13 cellular contexts compared by ENCODE assay signal in the genomic region with DNA sequence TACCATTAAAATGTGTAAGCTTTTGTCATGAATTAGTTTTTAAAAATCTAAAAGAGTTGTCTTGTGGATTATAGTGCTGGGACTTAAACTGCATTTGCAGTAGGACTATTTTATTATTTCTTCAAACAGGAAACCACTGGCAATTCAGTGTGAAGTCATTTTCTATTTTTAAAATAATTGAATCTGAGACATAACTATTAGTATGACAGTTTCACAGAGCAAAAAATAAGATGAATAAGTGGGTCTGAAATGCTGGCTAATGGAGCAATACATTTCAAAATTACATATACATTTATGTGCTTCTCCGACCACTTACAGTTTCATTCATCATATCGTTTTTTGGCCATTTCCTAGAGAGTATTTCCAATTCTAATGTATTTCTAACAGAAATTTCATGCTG.
A peak's percentile ranks its signal among the peaks of the same experiment; 100 is the strongest.
DNase-seq lines count a peak whose midpoint lies in the region; ATAC-seq and TF ChIP-seq lines count a peak whose summit lies in the region.
"Had no signal": no experiment of that assay in that cellular context is flagged by ENCODE, and none has a peak within 500 bp of the region (broad histone marks: within the 10 kb centered on the region; RNA-seq: fewer than 3 reads in every experiment).

No MANE protein-coding gene starts in this region.

- no peaks in the 10 kb centered on the region for H3K27me3 ChIP-seq in psoas muscle (ENCODE audit: insufficient read depth in 3 of 3, low read length in 2 of 3)

- H3K4me3 Mint-ChIP-seq in activated T-helper 17 cell treated with anti-CD3 and anti-CD28 coated beads, Interleukin-2, amount 50 U/mL, for 72 hours = no peak overlapping the region
- H3K4me3 Mint-ChIP-seq in effector memory CD8-positive, alpha-beta T cell = no peak overlapping the region
- H3K4me3 Mint-ChIP-seq: dendritic cell treated with granulocyte-macrophage colony-stimulating factor and Interleukin-4, amounts not matched to agents 40 ng/mL and 50 ng/mL, for 4 days had no signal

- ATAC-seq in GM18511 (IDR thresholded peaks at IDR 0.05; ENCODE audit: unreplicated experiment) (peak; percentile 88), GM21717 (IDR thresholded peaks at IDR 0.05; ENCODE audit: unreplicated experiment) (peak; percentile 73), HG03439 (IDR thresholded peaks at IDR 0.05; ENCODE audit: unreplicated experiment) (peak; percentile 78), psoas muscle (no peak)
- no peak for ATAC-seq in activated T-helper 17 cell treated with anti-CD3 and anti-CD28 coated beads, Interleukin-2, amount 50 U/mL, for 72 hours (replicated peaks)
- no peak for ATAC-seq in effector memory CD8-positive, alpha-beta T cell (replicated peaks)
- ATAC-seq: Right ventricle myocardium inferior, sciatic nerve had no signal

- no peaks in the 10 kb centered on the region for H3K36me3 Mint-ChIP-seq in activated T-helper 17 cell treated with anti-CD3 and anti-CD28 coated beads, Interleukin-2, amount 50 U/mL, for 72 hours (ENCODE audit: low read depth)
- H3K36me3 Mint-ChIP-seq in effector memory CD8-positive, alpha-beta T cell (ENCODE audit: insufficient read depth) = no peaks in the 10 kb centered on the region
- H3K36me3 Mint-ChIP-seq: naive B cell had no signal

- no peaks in the 10 kb centered on the region for H3K9me3 ChIP-seq in psoas muscle

- no peaks in the 10 kb centered on the region for H3K9me3 Mint-ChIP-seq in activated T-helper 17 cell treated with anti-CD3 and anti-CD28 coated beads, Interleukin-2, amount 50 U/mL, for 72 hours
- H3K9me3 Mint-ChIP-seq in effector memory CD8-positive, alpha-beta T cell = no peaks in the 10 kb centered on the region
- H3K9me3 Mint-ChIP-seq: dendritic cell treated with granulocyte-macrophage colony-stimulating factor and Interleukin-4, amounts not matched to agents 40 ng/mL and 50 ng/mL, for 4 days; naive B cell had no signal

- TF ChIP-seq CTCF in psoas muscle (IDR thresholded peaks at IDR 0.05) = no peak

- H3K27ac Mint-ChIP-seq in activated T-helper 17 cell treated with anti-CD3 and anti-CD28 coated beads, Interleukin-2, amount 50 U/mL, for 72 hours = no peak overlapping the region
- no peak overlapping the region for H3K27ac Mint-ChIP-seq in effector memory CD8-positive, alpha-beta T cell
- H3K27ac Mint-ChIP-seq: dendritic cell treated with granulocyte-macrophage colony-stimulating factor and Interleukin-4, amounts not matched to agents 40 ng/mL and 50 ng/mL, for 4 days; naive B cell had no signal

- no peaks in the 10 kb centered on the region for H3K36me3 ChIP-seq in psoas muscle (ENCODE audit: insufficient read depth in 1 of 2, low read depth in 1 of 2)

- DNase-seq in hepatic stellate cell (ENCODE audit: low spot score) = peak; percentile 17
- DNase-seq in stimulated activated CD4-positive, alpha-beta T cell treated with anti-CD3 and anti-CD28 coated beads, Interleukin-15, amount 100 ng/mL, for 24 hours = no peak
- DNase-seq in effector memory CD8-positive, alpha-beta T cell = no peak
- DNase-seq in psoas muscle = no peak
- DNase-seq: naive B cell, NCI-H748 treated with DMSO at 0.1 percent for 48 hours had no signal

- no peak overlapping the region for H3K4me3 ChIP-seq in psoas muscle

- 68 to 73% (median 71%) methylated on average over 2 of the region's 2 CpGs for WGBS in psoas muscle, 3 donors

- intact Hi-C loops in psoas muscle (cut with DNase I) = no loop called here

- H3K4me1 ChIP-seq in psoas muscle = peaks cover 4% of the 10 kb centered on the region

- no peaks in the 10 kb centered on the region for H3K4me1 Mint-ChIP-seq in activated T-helper 17 cell treated with anti-CD3 and anti-CD28 coated beads, Interleukin-2, amount 50 U/mL, for 72 hours
- H3K4me1 Mint-ChIP-seq in effector memory CD8-positive, alpha-beta T cell (ENCODE audit: low read depth in 2 of 2) = no peaks in the 10 kb centered on the region

- no peak overlapping the region for H3K27ac ChIP-seq in psoas muscle

- H3K27me3 Mint-ChIP-seq in activated T-helper 17 cell treated with anti-CD3 and anti-CD28 coated beads, Interleukin-2, amount 50 U/mL, for 72 hours = peaks cover 9% of the 10 kb centered on the region
- peaks cover 10 to 12% of the 10 kb centered on the region in 2 donors for H3K27me3 Mint-ChIP-seq in effector memory CD8-positive, alpha-beta T cell
- H3K27me3 Mint-ChIP-seq: dendritic cell treated with granulocyte-macrophage colony-stimulating factor and Interleukin-4, amounts not matched to agents 40 ng/mL and 50 ng/mL, for 4 days had no signal

Comparison
In these comparisons a context has a peak if more than half of its experiments do, and no peak if none do; other contexts are left out.
1. ATAC-seq: peak in GM18511 (single experiment), GM21717 (single experiment) and HG03439 (single experiment); none in activated T-helper 17 cell treated with anti-CD3 and anti-CD28 coated beads, Interleukin-2, amount 50 U/mL, for 72 hours (single experiment), effector memory CD8-positive, alpha-beta T cell (single experiment) and psoas muscle (0 of 4).